In genomic region chr4:25356068-25356467, GRCh38 we compare ENCODE assay signal across 3 cellular contexts.
"Had no signal": no experiment of that assay in that cellular context is flagged by ENCODE, and none has a peak within 500 bp of the region (broad histone marks: within the 10 kb centered on the region; RNA-seq: fewer than 3 reads in every experiment).

No MANE protein-coding gene starts in this region.

- ATAC-seq: GM12878 had no signal

- DNase-seq: GDM1, GF-D8 had no signal

- H3K4me3 ChIP-seq: GM12878 had no signal
